Comparison of ENCODE assay signal across 12 cellular contexts in genomic region chr12:52304941-52305411, GRCh38. TPM values are rescaled to one million over a fixed set of nuclear protein-coding genes. Genes with fewer than 3 reads are reported as not detected.
A peak's percentile ranks its signal among the peaks of the same experiment; 100 is the strongest.
DNase-seq lines count a peak whose midpoint lies in the region; ATAC-seq and TF ChIP-seq lines count a peak whose summit lies in the region.
"Not testable (repeated sequence)": the region's sequence is repeated elsewhere in the genome, so short reads cannot be mapped to it uniquely, and the experiment has no call there.
"Had no signal": no experiment of that assay in that cellular context is flagged by ENCODE, and none has a peak within 500 bp of the region (broad histone marks: within the 10 kb centered on the region; RNA-seq: fewer than 3 reads in every experiment).

No MANE protein-coding gene starts in this region.

- intact Hi-C loops in MCF 10A (cut with micrococcal nuclease) = not testable (repeated sequence)

- not testable (repeated sequence) for TF ChIP-seq CTCF in MCF 10A (IDR thresholded peaks at IDR 0.05; ENCODE audit: unreplicated experiment)

- H3K36me3 Mint-ChIP-seq in MCF 10A (ENCODE audit: insufficient read depth, unreplicated experiment) = not testable (repeated sequence)

- in situ Hi-C loops in KBM-7 (cut with MboI; ENCODE audit: low pct_unique_long_range_greater_than_20kb, low sequenced_read_pairs) = not testable (repeated sequence)

- CTCF ChIA-PET in MCF 10A (lab: Yijun Ruan, JAX) = not testable (repeated sequence)

- H3K27me3 Mint-ChIP-seq in MCF 10A (ENCODE audit: insufficient read depth, unreplicated experiment) = peaks cover 13% of the 10 kb centered on the region

- not testable (repeated sequence) for H3K27ac Mint-ChIP-seq in MCF 10A (ENCODE audit: low read depth, unreplicated experiment)

- DNase-seq in EH (ENCODE audit: low read depth) = peak; percentile 40
- DNase-seq in KBM-7 = peak; percentile 76
- peak; percentile 83 for DNase-seq in UCSD-AML1 (lab: John Stamatoyannopoulos, UW; ENCODE audit: unreplicated experiment)
- peak; percentile 70 for DNase-seq in MCF 10A (ENCODE audit: unreplicated experiment)
- DNase-seq in stimulated activated CD8-positive, alpha-beta memory T cell treated with anti-CD3 and anti-CD28 coated beads, Interleukin-4, amount 100 ng/mL, for 24 hours (ENCODE audit: low read depth) = peak; percentile 13

- ATAC-seq in GM19043 (IDR thresholded peaks at IDR 0.05; ENCODE audit: low read depth, unreplicated experiment) (peak; percentile 91), GM21717 (IDR thresholded peaks at IDR 0.05; ENCODE audit: unreplicated experiment) (peak; percentile 76), HG03039 (IDR thresholded peaks at IDR 0.05; ENCODE audit: unreplicated experiment) (peak; percentile 51)

- not testable (repeated sequence) for BruUV-seq in MCF 10A (replicated peaks; lab: Mats Ljungman, UMichigan)

- H3K4me1 Mint-ChIP-seq in MCF 10A (ENCODE audit: insufficient read depth, unreplicated experiment) = peaks cover 28% of the 10 kb centered on the region

- H3K4me3 Mint-ChIP-seq in MCF 10A (ENCODE audit: unreplicated experiment) = not testable (repeated sequence)

- not testable (repeated sequence) for H3K9me3 Mint-ChIP-seq in MCF 10A (ENCODE audit: unreplicated experiment)

- POLR2A ChIA-PET in MCF 10A (lab: Yijun Ruan, JAX) = interaction anchor here (0.7 kb wide), 1 partner anchor 19 kb away, joined by 5 read pairs; no protein-coding TSS in a partner anchor

RNA-seq across cellular contexts. Expression of gene KRT81, which starts 13.6 kb away (rescaled TPM):
- total RNA-seq in MCF 10A (2022) = 2,023 and 2,244 TPM in 2 replicates
- total RNA-seq: esophagus mucosa, heart left ventricle, left cardiac atrium, urinary bladder had no signal

RNA-seq across cellular contexts. Expression of gene KRT83, which starts 16.2 kb away (rescaled TPM):
- 12.2 and 14.5 TPM in 2 replicates for total RNA-seq in MCF 10A (2022)
- total RNA-seq: esophagus mucosa, heart left ventricle, left cardiac atrium, urinary bladder had no signal

RNA-seq across cellular contexts. Expression of gene KRT86, which starts 30.5 kb away (rescaled TPM):
- total RNA-seq in MCF 10A (2022) = 37.8 and 45.1 TPM in 2 replicates
- total RNA-seq: esophagus mucosa, heart left ventricle, left cardiac atrium, urinary bladder had no signal

Comparison
In these comparisons a context has a peak if more than half of its experiments do, and no peak if none do; other contexts are left out.
1. Peak in every context shown above with its lines: DNase-seq and ATAC-seq.
2. DNase-seq: peak in every context shown above with its lines; median percentile 83 in UCSD-AML1; 76 in KBM-7; 70 in MCF 10A; 40 in EH; 13 in stimulated activated CD8-positive, alpha-beta memory T cell treated with anti-CD3 and anti-CD28 coated beads, Interleukin-4, amount 100 ng/mL, for 24 hours.